3 cellular contexts compared by ENCODE assay signal in the genomic region with DNA sequence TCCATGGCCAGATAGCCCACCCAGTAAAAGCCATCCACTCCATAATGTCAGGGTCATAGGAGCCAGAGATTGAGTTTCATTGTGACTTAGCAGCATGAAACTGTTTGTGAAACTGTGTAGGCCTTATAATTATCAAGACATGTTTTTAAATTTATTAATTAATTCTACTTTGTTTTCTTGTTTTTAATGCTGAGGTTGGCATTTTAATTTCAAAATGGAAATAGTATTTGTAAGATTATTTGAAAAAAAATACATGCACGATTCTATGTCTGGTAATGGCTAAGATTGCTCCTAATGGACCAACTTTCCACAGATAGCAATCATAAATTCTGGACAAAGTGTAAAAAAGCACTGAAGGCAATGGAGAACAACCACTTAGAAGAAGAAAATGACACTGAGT.
TF ChIP-seq lines count a peak whose summit lies in the region.

No MANE protein-coding gene starts in this region.

TF ChIP-seq in A549, 52 proteins besides CTCF, POLR2A, EP300 and RAD21:
- peak; percentile 84 for TF ChIP-seq MAFK (IDR thresholded peaks at IDR 0.05; ENCODE audit: partially characterized antibody)
- no peak for TF ChIP-seq POLR2AphosphoS2 (conservative IDR thresholded peaks at IDR 0.05; ENCODE audit: low read length)
- no peak for TF ChIP-seq HOXA7 (CRISPR knock-in tag; IDR thresholded peaks at IDR 0.05)

TF ChIP-seq in IMR-90, 13 proteins besides CTCF, POLR2A, EP300 and RAD21 (continued from another document):
- TF ChIP-seq, protein P1, sequence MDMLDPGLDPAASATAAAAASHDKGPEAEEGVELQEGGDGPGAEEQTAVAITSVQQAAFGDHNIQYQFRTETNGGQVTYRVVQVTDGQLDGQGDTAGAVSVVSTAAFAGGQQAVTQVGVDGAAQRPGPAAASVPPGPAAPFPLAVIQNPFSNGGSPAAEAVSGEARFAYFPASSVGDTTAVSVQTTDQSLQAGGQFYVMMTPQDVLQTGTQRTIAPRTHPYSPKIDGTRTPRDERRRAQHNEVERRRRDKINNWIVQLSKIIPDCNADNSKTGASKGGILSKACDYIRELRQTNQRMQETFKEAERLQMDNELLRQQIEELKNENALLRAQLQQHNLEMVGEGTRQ (IDR thresholded peaks at IDR 0.05; ENCODE audit: low read depth, low read length): no peak

TF ChIP-seq in K562, 482 proteins besides CTCF, POLR2A, EP300 and RAD21:
- TF ChIP-seq, protein P2, sequence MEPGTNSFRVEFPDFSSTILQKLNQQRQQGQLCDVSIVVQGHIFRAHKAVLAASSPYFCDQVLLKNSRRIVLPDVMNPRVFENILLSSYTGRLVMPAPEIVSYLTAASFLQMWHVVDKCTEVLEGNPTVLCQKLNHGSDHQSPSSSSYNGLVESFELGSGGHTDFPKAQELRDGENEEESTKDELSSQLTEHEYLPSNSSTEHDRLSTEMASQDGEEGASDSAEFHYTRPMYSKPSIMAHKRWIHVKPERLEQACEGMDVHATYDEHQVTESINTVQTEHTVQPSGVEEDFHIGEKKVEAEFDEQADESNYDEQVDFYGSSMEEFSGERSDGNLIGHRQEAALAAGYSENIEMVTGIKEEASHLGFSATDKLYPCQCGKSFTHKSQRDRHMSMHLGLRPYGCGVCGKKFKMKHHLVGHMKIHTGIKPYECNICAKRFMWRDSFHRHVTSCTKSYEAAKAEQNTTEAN (CRISPR knock-in tag; IDR thresholded peaks at IDR 0.05): no peak
- TF ChIP-seq SIX5 (IDR thresholded peaks at IDR 0.05; ENCODE audit: borderline replicate concordance in 1 of 2, insufficient read depth in 1 of 2, low read depth in 1 of 2, low read length in 2 of 2) (no peak), C11orf30 (IDR thresholded peaks at IDR 0.05; ENCODE audit: low read depth) (peak; percentile 44; the same call in 1 of the 2 replicates), MAFG (tag; conservative IDR thresholded peaks at IDR 0.05) (peak; percentile 32; the same call in 1 of the 2 replicates), SMARCA5 (IDR thresholded peaks at IDR 0.05) (no peak), ZKSCAN1 (IDR thresholded peaks at IDR 0.05; ENCODE audit: low read depth, low read length) (no peak), CBX3 (IDR thresholded peaks at IDR 0.05; ENCODE audit: borderline replicate concordance in 1 of 2, low read length in 2 of 2) (no peak), CBFB (CRISPR knock-in tag; IDR thresholded peaks at IDR 0.05) (no peak), RFX7 (CRISPR knock-in tag; IDR thresholded peaks at IDR 0.05) (no peak), HSF4 (CRISPR knock-in tag; IDR thresholded peaks at IDR 0.05; ENCODE audit: borderline replicate concordance) (no peak), ZNF263 (CRISPR knock-in tag; IDR thresholded peaks at IDR 0.05; ENCODE audit: borderline replicate concordance) (no peak), MAFK (IDR thresholded peaks at IDR 0.05; ENCODE audit: low read length) (peak; percentile 31; the same call in 1 of the 2 replicates), ZNF133 (CRISPR knock-in tag; IDR thresholded peaks at IDR 0.05) (no peak), LCOR (CRISPR knock-in tag; IDR thresholded peaks at IDR 0.05) (no peak), ZNF316 (IDR thresholded peaks at IDR 0.05) (peak; percentile 68), HMG20A (CRISPR knock-in tag; conservative IDR thresholded peaks at IDR 0.05) (no peak), MAFF (IDR thresholded peaks at IDR 0.05; ENCODE audit: low read length) (peak; percentile 38; the same call in 1 of the 2 replicates), MCM5 (IDR thresholded peaks at IDR 0.05; ENCODE audit: low read depth) (no peak)
- TF ChIP-seq, protein P3, sequence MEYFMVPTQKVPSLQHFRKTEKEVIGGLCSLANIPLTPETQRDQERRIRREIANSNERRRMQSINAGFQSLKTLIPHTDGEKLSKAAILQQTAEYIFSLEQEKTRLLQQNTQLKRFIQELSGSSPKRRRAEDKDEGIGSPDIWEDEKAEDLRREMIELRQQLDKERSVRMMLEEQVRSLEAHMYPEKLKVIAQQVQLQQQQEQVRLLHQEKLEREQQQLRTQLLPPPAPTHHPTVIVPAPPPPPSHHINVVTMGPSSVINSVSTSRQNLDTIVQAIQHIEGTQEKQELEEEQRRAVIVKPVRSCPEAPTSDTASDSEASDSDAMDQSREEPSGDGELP (CRISPR knock-in tag; IDR thresholded peaks at IDR 0.05; ENCODE audit: borderline replicate concordance): no peak
- TF ChIP-seq, protein P4, sequence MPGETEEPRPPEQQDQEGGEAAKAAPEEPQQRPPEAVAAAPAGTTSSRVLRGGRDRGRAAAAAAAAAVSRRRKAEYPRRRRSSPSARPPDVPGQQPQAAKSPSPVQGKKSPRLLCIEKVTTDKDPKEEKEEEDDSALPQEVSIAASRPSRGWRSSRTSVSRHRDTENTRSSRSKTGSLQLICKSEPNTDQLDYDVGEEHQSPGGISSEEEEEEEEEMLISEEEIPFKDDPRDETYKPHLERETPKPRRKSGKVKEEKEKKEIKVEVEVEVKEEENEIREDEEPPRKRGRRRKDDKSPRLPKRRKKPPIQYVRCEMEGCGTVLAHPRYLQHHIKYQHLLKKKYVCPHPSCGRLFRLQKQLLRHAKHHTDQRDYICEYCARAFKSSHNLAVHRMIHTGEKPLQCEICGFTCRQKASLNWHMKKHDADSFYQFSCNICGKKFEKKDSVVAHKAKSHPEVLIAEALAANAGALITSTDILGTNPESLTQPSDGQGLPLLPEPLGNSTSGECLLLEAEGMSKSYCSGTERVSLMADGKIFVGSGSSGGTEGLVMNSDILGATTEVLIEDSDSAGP (CRISPR knock-in tag; IDR thresholded peaks at IDR 0.05): no peak
- TF ChIP-seq, protein P5, sequence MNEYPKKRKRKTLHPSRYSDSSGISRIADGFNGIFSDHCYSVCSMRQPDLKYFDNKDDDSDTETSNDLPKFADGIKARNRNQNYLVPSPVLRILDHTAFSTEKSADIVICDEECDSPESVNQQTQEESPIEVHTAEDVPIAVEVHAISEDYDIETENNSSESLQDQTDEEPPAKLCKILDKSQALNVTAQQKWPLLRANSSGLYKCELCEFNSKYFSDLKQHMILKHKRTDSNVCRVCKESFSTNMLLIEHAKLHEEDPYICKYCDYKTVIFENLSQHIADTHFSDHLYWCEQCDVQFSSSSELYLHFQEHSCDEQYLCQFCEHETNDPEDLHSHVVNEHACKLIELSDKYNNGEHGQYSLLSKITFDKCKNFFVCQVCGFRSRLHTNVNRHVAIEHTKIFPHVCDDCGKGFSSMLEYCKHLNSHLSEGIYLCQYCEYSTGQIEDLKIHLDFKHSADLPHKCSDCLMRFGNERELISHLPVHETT (CRISPR knock-in tag; conservative IDR thresholded peaks at IDR 0.05 in 1 of 2, IDR thresholded peaks at IDR 0.05 in 1 of 2): no peak
- TF ChIP-seq, protein P6, sequence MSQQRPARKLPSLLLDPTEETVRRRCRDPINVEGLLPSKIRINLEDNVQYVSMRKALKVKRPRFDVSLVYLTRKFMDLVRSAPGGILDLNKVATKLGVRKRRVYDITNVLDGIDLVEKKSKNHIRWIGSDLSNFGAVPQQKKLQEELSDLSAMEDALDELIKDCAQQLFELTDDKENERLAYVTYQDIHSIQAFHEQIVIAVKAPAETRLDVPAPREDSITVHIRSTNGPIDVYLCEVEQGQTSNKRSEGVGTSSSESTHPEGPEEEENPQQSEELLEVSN (IDR thresholded peaks at IDR 0.05; ENCODE audit: borderline replicate concordance in 1 of 2, extremely low read depth in 1 of 2, insufficient read depth in 1 of 2, insufficient read length in 1 of 2, low read depth in 1 of 2, low read length in 1 of 2, poor library complexity in 1 of 2, severe bottlenecking in 1 of 2): no peak
